ENCODE assay signal across 16 cellular contexts in the genomic region with DNA sequence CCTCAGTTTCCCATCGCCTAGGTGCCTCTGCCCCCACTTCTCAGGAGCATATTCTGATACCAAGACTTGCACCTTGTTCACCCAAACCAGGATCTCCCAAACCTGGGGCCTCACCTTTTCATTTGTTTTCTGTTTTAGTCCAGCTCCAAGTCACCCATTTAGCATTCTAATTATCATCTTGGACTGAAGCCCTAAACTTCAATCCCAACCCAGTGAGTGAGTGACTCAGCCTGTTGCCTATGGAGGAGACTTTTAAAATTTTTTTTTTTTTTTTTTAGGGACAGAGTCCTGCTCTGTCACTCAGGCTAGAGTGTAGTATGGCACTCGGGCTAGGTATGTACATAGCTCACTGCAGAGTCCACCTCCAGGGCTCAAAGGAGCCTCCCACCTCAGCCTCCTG.
DNase-seq lines count a peak whose midpoint lies in the region; ATAC-seq lines count a peak whose summit lies in the region.
"Had no signal": no experiment of that assay in that cellular context is flagged by ENCODE, and none has a peak within 500 bp of the region (broad histone marks: within the 10 kb centered on the region; RNA-seq: fewer than 3 reads in every experiment).

No MANE protein-coding gene starts in this region.

- DNase-seq in A172 (ENCODE audit: low spot score) = peak; percentile 39
- DNase-seq in AG08395 (ENCODE audit: low spot score) = peak; percentile 56
- DNase-seq in M059J (ENCODE audit: low read depth) = peak; percentile 72
- peak; percentile 16 for DNase-seq in stromal cell of bone marrow (ENCODE audit: low read depth)
- DNase-seq in NCI-H1417 treated with DMSO at 0.1 percent for 48 hours (lab: John Stamatoyannopoulos, UW) = no peak
- DNase-seq: C1 segment of cervical spinal cord; Calu3; CD4-positive, alpha-beta T cell; DMS 273 treated with DMSO at 0.1 percent for 48 hours; DMS79; EL had no signal

- no peak for ATAC-seq in GM21528 (IDR thresholded peaks at IDR 0.05; ENCODE audit: low FRiP score, unreplicated experiment)
- no peak for ATAC-seq in GM19452 (IDR thresholded peaks at IDR 0.05; ENCODE audit: unreplicated experiment)
- ATAC-seq: A549, HCT116, K562 had no signal
